8 cellular contexts compared by ENCODE assay signal in the genomic region with DNA sequence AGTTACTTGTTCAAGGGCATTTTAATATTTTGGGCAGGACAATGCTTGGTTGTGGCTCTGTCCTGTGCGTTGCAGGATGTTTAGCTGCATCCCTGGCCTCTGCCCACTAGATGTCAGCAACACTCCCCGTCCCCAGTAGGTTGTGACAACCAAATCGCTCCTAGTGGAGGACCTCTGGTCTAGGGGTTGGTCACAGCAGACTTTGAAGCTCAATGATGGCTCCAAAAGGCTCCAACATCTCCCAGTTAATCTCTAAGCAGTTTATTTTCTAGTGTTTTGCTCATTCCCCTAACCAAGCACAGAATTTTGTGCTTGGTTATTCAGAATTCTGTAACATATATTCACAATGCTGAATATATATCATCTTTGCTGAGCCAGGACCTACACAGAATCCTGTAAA.
DNase-seq lines count a peak whose midpoint lies in the region; ATAC-seq and TF ChIP-seq lines count a peak whose summit lies in the region.

No MANE protein-coding gene starts in this region.

- TF ChIP-seq CTCF in WTC11 (IDR thresholded peaks at IDR 0.05): peak; percentile 60
- TF ChIP-seq CTCF in liver (IDR thresholded peaks at IDR 0.05; ENCODE audit: low read depth, low read length, missing input control): peak; percentile 71

- no peaks in the 10 kb centered on the region for H3K27me3 ChIP-seq in liver (ENCODE audit: control insufficient read depth in 4 of 4, insufficient read depth in 4 of 4, low read length in 3 of 4)

- no peak overlapping the region for H3K9ac ChIP-seq in liver (ENCODE audit: low read depth in 1 of 2, low read length in 2 of 2)

- DNase-seq in AML-193 (lab: John Stamatoyannopoulos, UW): peak; percentile 52 to 72
- peak; percentile 39 for DNase-seq in NCI-H2171 (lab: John Stamatoyannopoulos, UW)
- DNase-seq in WTC11 (ENCODE audit: low spot score): peak; percentile 76
- peak; percentile 37 for DNase-seq in cerebellum (ENCODE audit: low spot score)
- DNase-seq in stimulated activated CD8-positive, alpha-beta memory T cell treated with anti-CD3 and anti-CD28 coated beads, Interleukin-4, amount 100 ng/mL, for 4 hours (ENCODE audit: low read depth in 2 of 2, low spot score in 1 of 2): peak; percentile 22 to 24

- ATAC-seq in GM18519 (IDR thresholded peaks at IDR 0.05; ENCODE audit: low FRiP score, unreplicated experiment) (peak; percentile 87), HG03025 (IDR thresholded peaks at IDR 0.05; ENCODE audit: low FRiP score, unreplicated experiment) (peak; percentile 72), WTC11 (peak; percentile 94)

- peaks cover 16% of the 10 kb centered on the region for H3K4me1 Mint-ChIP-seq in WTC11

- no peak overlapping the region for H3K4me3 ChIP-seq in liver (ENCODE audit: low read depth in 1 of 3, low read length in 3 of 3)

- H3K4me1 ChIP-seq in liver (ENCODE audit: control insufficient read depth in 4 of 4, insufficient read depth in 4 of 4, low read length in 3 of 4): peaks cover 0 to 5% (median 3%) of the 10 kb centered on the region in 4 donors

- peak; percentile 73 to 90 for TF ChIP-seq RAD21 in liver (IDR thresholded peaks at IDR 0.05)

- H3K36me3 Mint-ChIP-seq in WTC11: no peaks in the 10 kb centered on the region

- no peak overlapping the region for H3K4me3 Mint-ChIP-seq in WTC11

- H3K9me3 Mint-ChIP-seq in WTC11: no peaks in the 10 kb centered on the region

- H3K27ac Mint-ChIP-seq in WTC11: no peak overlapping the region

- POLR2A ChIA-PET in WTC11 (lab: Charles Lee): interaction anchor here (0.6 kb wide), 1 partner anchor 1616 kb away, joined by 3 read pairs; no protein-coding TSS in a partner anchor

- under 1% methylated on average over 3 of the region's 3 CpGs for WGBS in liver

- H3K27me3 Mint-ChIP-seq in WTC11 (ENCODE audit: low read depth): no peaks in the 10 kb centered on the region

- no peak overlapping the region for H3K27ac ChIP-seq in liver (ENCODE audit: low read depth in 1 of 2, low read length in 2 of 2)

- CTCF ChIA-PET in WTC11 (lab: Charles Lee): interaction anchor here (0.5 to 5.4 kb wide), 84 partner anchors 8 to 1400 kb away, joined by 3 to 37 read pairs (median 4); a partner anchor contains a TSS

- no peaks in the 10 kb centered on the region for H3K9me3 ChIP-seq in liver (ENCODE audit: control insufficient read depth in 4 of 4, low read length in 3 of 4)

- H3K36me3 ChIP-seq in liver (ENCODE audit: control insufficient read depth in 4 of 4, insufficient read depth in 3 of 4, low read depth in 1 of 4, low read length in 3 of 4): no peaks in the 10 kb centered on the region

TF ChIP-seq in WTC11, 78 proteins besides CTCF, POLR2A, EP300 and RAD21:
- TF ChIP-seq FOXJ3 (CRISPR knock-in tag; IDR thresholded peaks at IDR 0.05; ENCODE audit: borderline replicate concordance): no peak
- TF ChIP-seq, protein P1, sequence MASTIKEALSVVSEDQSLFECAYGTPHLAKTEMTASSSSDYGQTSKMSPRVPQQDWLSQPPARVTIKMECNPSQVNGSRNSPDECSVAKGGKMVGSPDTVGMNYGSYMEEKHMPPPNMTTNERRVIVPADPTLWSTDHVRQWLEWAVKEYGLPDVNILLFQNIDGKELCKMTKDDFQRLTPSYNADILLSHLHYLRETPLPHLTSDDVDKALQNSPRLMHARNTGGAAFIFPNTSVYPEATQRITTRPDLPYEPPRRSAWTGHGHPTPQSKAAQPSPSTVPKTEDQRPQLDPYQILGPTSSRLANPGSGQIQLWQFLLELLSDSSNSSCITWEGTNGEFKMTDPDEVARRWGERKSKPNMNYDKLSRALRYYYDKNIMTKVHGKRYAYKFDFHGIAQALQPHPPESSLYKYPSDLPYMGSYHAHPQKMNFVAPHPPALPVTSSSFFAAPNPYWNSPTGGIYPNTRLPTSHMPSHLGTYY (CRISPR knock-in tag; IDR thresholded peaks at IDR 0.05): peak; percentile 26; the same call in 1 of the 2 replicates
- TF ChIP-seq ZNF263 (CRISPR knock-in tag; IDR thresholded peaks at IDR 0.05; ENCODE audit: low read depth): no peak
- TF ChIP-seq, protein P2, sequence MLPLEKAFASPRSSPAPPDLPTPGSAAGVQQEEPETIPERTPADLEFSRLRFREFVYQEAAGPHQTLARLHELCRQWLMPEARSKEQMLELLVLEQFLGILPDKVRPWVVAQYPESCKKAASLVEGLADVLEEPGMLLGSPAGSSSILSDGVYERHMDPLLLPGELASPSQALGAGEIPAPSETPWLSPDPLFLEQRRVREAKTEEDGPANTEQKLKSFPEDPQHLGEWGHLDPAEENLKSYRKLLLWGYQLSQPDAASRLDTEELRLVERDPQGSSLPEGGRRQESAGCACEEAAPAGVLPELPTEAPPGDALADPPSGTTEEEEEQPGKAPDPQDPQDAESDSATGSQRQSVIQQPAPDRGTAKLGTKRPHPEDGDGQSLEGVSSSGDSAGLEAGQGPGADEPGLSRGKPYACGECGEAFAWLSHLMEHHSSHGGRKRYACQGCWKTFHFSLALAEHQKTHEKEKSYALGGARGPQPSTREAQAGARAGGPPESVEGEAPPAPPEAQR (CRISPR knock-in tag; IDR thresholded peaks at IDR 0.05): 0 out of 2 replicates have a peak, but pooled peaks have one; percentile 53
- TF ChIP-seq PRRX2 (CRISPR knock-in tag; IDR thresholded peaks at IDR 0.05): no peak
- TF ChIP-seq, protein P3, sequence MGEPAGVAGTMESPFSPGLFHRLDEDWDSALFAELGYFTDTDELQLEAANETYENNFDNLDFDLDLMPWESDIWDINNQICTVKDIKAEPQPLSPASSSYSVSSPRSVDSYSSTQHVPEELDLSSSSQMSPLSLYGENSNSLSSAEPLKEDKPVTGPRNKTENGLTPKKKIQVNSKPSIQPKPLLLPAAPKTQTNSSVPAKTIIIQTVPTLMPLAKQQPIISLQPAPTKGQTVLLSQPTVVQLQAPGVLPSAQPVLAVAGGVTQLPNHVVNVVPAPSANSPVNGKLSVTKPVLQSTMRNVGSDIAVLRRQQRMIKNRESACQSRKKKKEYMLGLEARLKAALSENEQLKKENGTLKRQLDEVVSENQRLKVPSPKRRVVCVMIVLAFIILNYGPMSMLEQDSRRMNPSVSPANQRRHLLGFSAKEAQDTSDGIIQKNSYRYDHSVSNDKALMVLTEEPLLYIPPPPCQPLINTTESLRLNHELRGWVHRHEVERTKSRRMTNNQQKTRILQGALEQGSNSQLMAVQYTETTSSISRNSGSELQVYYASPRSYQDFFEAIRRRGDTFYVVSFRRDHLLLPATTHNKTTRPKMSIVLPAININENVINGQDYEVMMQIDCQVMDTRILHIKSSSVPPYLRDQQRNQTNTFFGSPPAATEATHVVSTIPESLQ (CRISPR knock-in tag; IDR thresholded peaks at IDR 0.05): no peak
- peak; percentile 8; the same call in 1 of the 2 replicates for TF ChIP-seq ZNF396 (CRISPR knock-in tag; IDR thresholded peaks at IDR 0.05; ENCODE audit: borderline replicate concordance)

TF ChIP-seq in liver, 16 proteins besides CTCF, POLR2A, EP300 and RAD21:
- TF ChIP-seq, protein P4, sequence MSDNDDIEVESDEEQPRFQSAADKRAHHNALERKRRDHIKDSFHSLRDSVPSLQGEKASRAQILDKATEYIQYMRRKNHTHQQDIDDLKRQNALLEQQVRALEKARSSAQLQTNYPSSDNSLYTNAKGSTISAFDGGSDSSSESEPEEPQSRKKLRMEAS (IDR thresholded peaks at IDR 0.05): no peak
- no peak for TF ChIP-seq HNF4G (IDR thresholded peaks at IDR 0.05)
- TF ChIP-seq HNF4A (conservative IDR thresholded peaks at IDR 0.05): peak in 1 of 2 donors; percentile 41

Comparison
In these comparisons a context has a peak if more than half of its experiments do, and no peak if none do; other contexts are left out.
1. DNase-seq: peak in every context shown above with its lines; median percentile 76 in WTC11; 62 in AML-193; 39 in NCI-H2171; 37 in cerebellum; 23 in stimulated activated CD8-positive, alpha-beta memory T cell treated with anti-CD3 and anti-CD28 coated beads, Interleukin-4, amount 100 ng/mL, for 4 hours.